8 cellular contexts compared by ENCODE assay signal in genomic region chr2:157875720-157876065, GRCh38. TPM values are rescaled to one million over a fixed set of nuclear protein-coding genes. Genes with fewer than 3 reads are reported as not detected.
DNase-seq lines count a peak whose midpoint lies in the region; ATAC-seq and TF ChIP-seq lines count a peak whose summit lies in the region.

No MANE protein-coding gene starts in this region.

- DNase-seq in activated T-cell treated with anti-CD3 and anti-CD28 coated beads for 24 hours (ENCODE audit: low read depth) (peak; percentile 42), activated T-cell treated with anti-CD3 and anti-CD28 coated beads for 4 hours (no peak), T-cell (peak in 24 of 34 experiments; percentile 13 to 69 (median 46)), caudate nucleus (lab: John Stamatoyannopoulos, UW) (peak in 17 of 61 donors; percentile 11 to 78 (median 44)), lower leg skin (ENCODE audit: low spot score in 2 of 2) (peak; percentile 18 to 89), NCI-H2107 (lab: John Stamatoyannopoulos, UW) (no peak)
- DNase-seq in stimulated activated naive CD4-positive, alpha-beta T cell (lab: John Stamatoyannopoulos, UW) = peak; percentile 47 to 74 (median 66)

- peak overlapping the region; percentile 76 for H3K4me3 ChIP-seq in lower leg skin (ENCODE audit: low read depth, poor library complexity, severe bottlenecking)

- 0% methylated on average over 1 to 19 of the region's 49 CpGs for WGBS in lower leg skin, 2 donors

- POLR2A ChIA-PET in T-cell (lab: Charles Lee) = interaction anchor here (0.6 to 0.7 kb wide), 5 partner anchors 86 to 1869 kb away, joined by 4 to 13 read pairs (median 8); no protein-coding TSS in a partner anchor

- no peaks in the 10 kb centered on the region for H3K36me3 Mint-ChIP-seq in T-cell

- peaks cover 58 to 70% (median 68%) of the 10 kb centered on the region in 3 donors for H3K4me1 Mint-ChIP-seq in T-cell

- H3K4me3 Mint-ChIP-seq in T-cell = peak overlapping the region; percentile 89 to 94 (median 92)

- no peaks in the 10 kb centered on the region for H3K9me3 Mint-ChIP-seq in T-cell

- no peak overlapping the region for H3K27ac Mint-ChIP-seq in T-cell

- no peak for TF ChIP-seq POLR2A in lower leg skin (IDR thresholded peaks at IDR 0.05)

- peak; percentile 40 for ATAC-seq in HG03066 (IDR thresholded peaks at IDR 0.05; ENCODE audit: low read depth, unreplicated experiment)
- ATAC-seq in T-cell (replicated peaks in 1 of 4) = peak; percentile 67 to 72 (median 69)

- peak overlapping the region; percentile 90 for H3K27ac ChIP-seq in caudate nucleus (ENCODE audit: low read depth, low read length)

- no peaks in the 10 kb centered on the region for H3K27me3 Mint-ChIP-seq in T-cell

- intact Hi-C loops in lower leg skin (cut with DNase I; ENCODE audit: low total_unique reads) = loop anchor here (5.0 kb wide), 1 partner anchor 88 kb away; no protein-coding TSS in a partner anchor

- TF ChIP-seq CTCF in lower leg skin (IDR thresholded peaks at IDR 0.05) = no peak

- CTCF ChIA-PET in T-cell (lab: Charles Lee) = interaction anchor here (0.6 to 3.0 kb wide), 7 partner anchors 17 to 463 kb away, joined by 3 to 14 read pairs (median 4); no protein-coding TSS in a partner anchor

RNA-seq across cellular contexts. Expression of gene ACVR1, which starts 0.4 kb away (rescaled TPM):
- total RNA-seq in T-cell = 10 to 100 TPM; 18.3 to 31.5 (median 25.1) TPM
- 10 to 100 TPM; 14.3 to 22.7 (median 15.2) TPM for total RNA-seq in lower leg skin

Comparison
In these comparisons a context has a peak if more than half of its experiments do, and no peak if none do; other contexts are left out.
1. DNase-seq: peak in activated T-cell treated with anti-CD3 and anti-CD28 coated beads for 24 hours (single experiment), T-cell (24 of 34), lower leg skin (2 of 2) and stimulated activated naive CD4-positive, alpha-beta T cell (6 of 6); none in activated T-cell treated with anti-CD3 and anti-CD28 coated beads for 4 hours (single experiment) and NCI-H2107 (single experiment).